10 cellular contexts compared by ENCODE assay signal in genomic region chr14:92647499-92648279, GRCh38.
A peak's percentile ranks its signal among the peaks of the same experiment; 100 is the strongest.
DNase-seq lines count a peak whose midpoint lies in the region; ATAC-seq and TF ChIP-seq lines count a peak whose summit lies in the region.
"Had no signal": no experiment of that assay in that cellular context is flagged by ENCODE, and none has a peak within 500 bp of the region (broad histone marks: within the 10 kb centered on the region; RNA-seq: fewer than 3 reads in every experiment).

No MANE protein-coding gene starts in this region.

- H3K9me3 ChIP-seq in transverse colon (no peaks in the 10 kb centered on the region), MM.1S (replicated peaks; ENCODE audit: insufficient read depth, low read length) (no peaks in the 10 kb centered on the region)

- H3K9ac ChIP-seq in MM.1S (ENCODE audit: low read length) = no peak overlapping the region

- POLR2A ChIA-PET in activated CD4-positive, alpha-beta T cell treated with anti-CD3 and anti-CD28 coated beads, Interleukin-2, amount 10 ng/mL, durations not matched to agents 7 days and 5 days (lab: Charles Lee) = no interaction called here
- POLR2A ChIA-PET in activated CD8-positive, alpha-beta T cell treated with anti-CD3 and anti-CD28 coated beads for 36 hours (lab: Charles Lee) = interaction anchor here (1.3 kb wide), 1 partner anchor 101 kb away, joined by 3 read pairs; no protein-coding TSS in a partner anchor

- TF ChIP-seq EP300 in transverse colon (IDR thresholded peaks at IDR 0.05; ENCODE audit: low read depth) = no peak

- no peak for TF ChIP-seq POLR2A in transverse colon (IDR thresholded peaks at IDR 0.05)

- H4K20me1 ChIP-seq in MM.1S (ENCODE audit: insufficient read depth, low read length) = no peaks in the 10 kb centered on the region

- no peaks in the 10 kb centered on the region for H3K27me3 ChIP-seq in transverse colon
- H3K27me3 ChIP-seq in MM.1S (replicated peaks; ENCODE audit: insufficient read depth, low read length) = no peaks in the 10 kb centered on the region

- in situ Hi-C loops in transverse colon (cut with MboI; ENCODE audit: low pct_ligation_motif_present in 1 of 4, low pct_unique_long_range_greater_than_20kb in 1 of 4, low sequenced_read_pairs in 3 of 4) = no loop called here

- H3K4me2 ChIP-seq in MM.1S (ENCODE audit: low read depth, low read length) = no peak overlapping the region

- 63 to 85% methylated on average over 2 to 5 of the region's 5 CpGs for WGBS in transverse colon (ENCODE audit: low coverage in 1 of 2), 2 donors

- ATAC-seq in activated CD8-positive, alpha-beta T cell treated with anti-CD3 and anti-CD28 coated beads for 36 hours = no peak
- no peak for ATAC-seq in HG03460 (IDR thresholded peaks at IDR 0.05; ENCODE audit: unreplicated experiment)
- ATAC-seq: A549 had no signal

- peak overlapping the region; percentile 85 for H3K27ac Mint-ChIP-seq in activated CD4-positive, alpha-beta T cell treated with anti-CD3 and anti-CD28 coated beads, Interleukin-2, amount 10 ng/mL, durations not matched to agents 7 days and 5 days
- peak overlapping the region; percentile 68 for H3K27ac Mint-ChIP-seq in activated CD8-positive, alpha-beta T cell treated with anti-CD3 and anti-CD28 coated beads for 36 hours

- no peak for TF ChIP-seq CTCF in activated CD8-positive, alpha-beta T cell treated with anti-CD3 and anti-CD28 coated beads for 36 hours (IDR thresholded peaks at IDR 0.05)
- TF ChIP-seq CTCF in transverse colon (IDR thresholded peaks at IDR 0.05) (no peak), MM.1S (IDR thresholded peaks at IDR 0.05; ENCODE audit: low read length) (no peak)

- H3K4me1 ChIP-seq in transverse colon (peaks cover 28 to 53% (median 31%) of the 10 kb centered on the region in 4 donors), MM.1S (ENCODE audit: low read length) (peaks cover 7% of the 10 kb centered on the region; the same call in 1 of the 2 replicates)
- H3K4me1 ChIP-seq: A549 had no signal

- no peak overlapping the region for H3K4me3 ChIP-seq in transverse colon
- no peak overlapping the region for H3K4me3 ChIP-seq in MM.1S (ENCODE audit: low read length)
- H3K4me3 ChIP-seq: A549 had no signal

- H3K36me3 ChIP-seq in transverse colon (no peaks in the 10 kb centered on the region), MM.1S (replicated peaks; ENCODE audit: insufficient read depth, low read length) (no peaks in the 10 kb centered on the region)

- H3K79me2 ChIP-seq in MM.1S (ENCODE audit: low read length) = no peaks in the 10 kb centered on the region

- H3K27me3 Mint-ChIP-seq in activated CD4-positive, alpha-beta T cell treated with anti-CD3 and anti-CD28 coated beads, Interleukin-2, amount 10 ng/mL, durations not matched to agents 7 days and 5 days = no peaks in the 10 kb centered on the region
- no peaks in the 10 kb centered on the region for H3K27me3 Mint-ChIP-seq in activated CD8-positive, alpha-beta T cell treated with anti-CD3 and anti-CD28 coated beads for 36 hours

- peaks cover 6% of the 10 kb centered on the region; the same call in 1 of the 2 replicates for H3F3A ChIP-seq in MM.1S (ENCODE audit: insufficient read depth, low read length)

- no peak overlapping the region for H3K4me3 Mint-ChIP-seq in activated CD4-positive, alpha-beta T cell treated with anti-CD3 and anti-CD28 coated beads, Interleukin-2, amount 10 ng/mL, durations not matched to agents 7 days and 5 days
- no peak overlapping the region for H3K4me3 Mint-ChIP-seq in activated CD8-positive, alpha-beta T cell treated with anti-CD3 and anti-CD28 coated beads for 36 hours

- peaks cover 62% of the 10 kb centered on the region for H3K4me1 Mint-ChIP-seq in activated CD4-positive, alpha-beta T cell treated with anti-CD3 and anti-CD28 coated beads, Interleukin-2, amount 10 ng/mL, durations not matched to agents 7 days and 5 days
- H3K4me1 Mint-ChIP-seq in activated CD8-positive, alpha-beta T cell treated with anti-CD3 and anti-CD28 coated beads for 36 hours (ENCODE audit: low read depth) = peaks cover 60% of the 10 kb centered on the region

- intact Hi-C loops in activated CD8-positive, alpha-beta T cell treated with anti-CD3 and anti-CD28 coated beads for 36 hours (cut with micrococcal nuclease) = no loop called here
- intact Hi-C loops in transverse colon (cut with DNase I; ENCODE audit: low total_unique reads) = loop anchor here (2.0 to 10.0 kb wide), 3 partner anchors 37 to 133 kb away; partner anchors contain the start of gene RIN3

- peaks cover 28% of the 10 kb centered on the region for H3K36me3 Mint-ChIP-seq in activated CD4-positive, alpha-beta T cell treated with anti-CD3 and anti-CD28 coated beads, Interleukin-2, amount 10 ng/mL, durations not matched to agents 7 days and 5 days (ENCODE audit: low read depth)
- H3K36me3 Mint-ChIP-seq in activated CD8-positive, alpha-beta T cell treated with anti-CD3 and anti-CD28 coated beads for 36 hours (ENCODE audit: low read depth) = peaks cover 55% of the 10 kb centered on the region

- no peak overlapping the region for H2AFZ ChIP-seq in MM.1S (ENCODE audit: low read length)

- H3K27ac ChIP-seq in transverse colon (peak overlapping the region; percentile 83 to 92 (median 88)), MM.1S (ENCODE audit: low read length) (no peak overlapping the region)
- H3K27ac ChIP-seq: A549 had no signal

- CTCF ChIA-PET in activated CD4-positive, alpha-beta T cell treated with anti-CD3 and anti-CD28 coated beads, Interleukin-2, amount 10 ng/mL, durations not matched to agents 7 days and 5 days (lab: Charles Lee) = interaction anchor here (1.0 kb wide), 1 partner anchor 22 kb away, joined by 3 read pairs; no protein-coding TSS in a partner anchor
- CTCF ChIA-PET in activated CD8-positive, alpha-beta T cell treated with anti-CD3 and anti-CD28 coated beads for 36 hours (lab: Charles Lee) = interaction anchor here (1.1 to 2.1 kb wide), 3 partner anchors 33 to 39 kb away, joined by 3 to 6 read pairs (median 4); no protein-coding TSS in a partner anchor

- no peaks in the 10 kb centered on the region for H3K9me2 ChIP-seq in MM.1S (replicated peaks; ENCODE audit: insufficient read depth, low read length)

- no peak for DNase-seq in activated CD4-positive, alpha-beta T cell treated with anti-CD3 and anti-CD28 coated beads, Interleukin-2, amount 10 ng/mL, durations not matched to agents 7 days and 5 days
- DNase-seq in activated CD4-positive, alpha-beta T cell treated with anti-CD3 and anti-CD28 coated beads for 48 hours = no peak
- DNase-seq in activated CD8-positive, alpha-beta T cell treated with anti-CD3 and anti-CD28 coated beads for 36 hours = no peak
- DNase-seq in iris pigment epithelial cell (ENCODE audit: low read depth) (peak; percentile 42), transverse colon (no peak), GM19238 (ENCODE audit: insufficient read length, low spot score) (no peak), MM.1S (no peak)
- DNase-seq: NCI-H345 had no signal

- H3K9me3 Mint-ChIP-seq in activated CD4-positive, alpha-beta T cell treated with anti-CD3 and anti-CD28 coated beads, Interleukin-2, amount 10 ng/mL, durations not matched to agents 7 days and 5 days = peaks cover 4% of the 10 kb centered on the region
- H3K9me3 Mint-ChIP-seq in activated CD8-positive, alpha-beta T cell treated with anti-CD3 and anti-CD28 coated beads for 36 hours = peaks cover 11% of the 10 kb centered on the region
